Comparison of ENCODE assay signal across 8 cellular contexts in genomic region chr6:159762681-159763293, GRCh38. TPM values are rescaled to one million over a fixed set of nuclear protein-coding genes. Genes with fewer than 3 reads are reported as not detected.
DNase-seq lines count a peak whose midpoint lies in the region; ATAC-seq and TF ChIP-seq lines count a peak whose summit lies in the region.

No MANE protein-coding gene starts in this region.

- peak overlapping the region; percentile 94 to 99 (median 96) for H3K4me3 Mint-ChIP-seq in CD4-positive, alpha-beta memory T cell
- H3K4me3 Mint-ChIP-seq in stimulated activated naive CD8-positive, alpha-beta T cell treated with anti-CD3 and anti-CD28 coated beads, Interleukin-15, amount 100 ng/mL, for 72 hours = peak overlapping the region; percentile 89 to 97

- peak in 4 of 5 donors; percentile 38 to 68 (median 44) for DNase-seq in CD4-positive, alpha-beta memory T cell
- peak; percentile 37 for DNase-seq in NOMO-1 treated with DMSO at 0.1 percent for 48 hours (lab: John Stamatoyannopoulos, UW; ENCODE audit: unreplicated experiment)
- DNase-seq in mammary epithelial cell = peak; percentile 50
- DNase-seq in left lobe of liver (ENCODE audit: low spot score) = peak; percentile 77
- no peak for DNase-seq in stimulated activated naive CD8-positive, alpha-beta T cell treated with anti-CD3 and anti-CD28 coated beads, Interleukin-15, amount 100 ng/mL, for 72 hours
- DNase-seq in retina = no peak

- POLR2A ChIA-PET in CD4-positive, alpha-beta memory T cell (lab: Charles Lee; ENCODE audit: partially characterized antibody) = interaction anchor here (1.3 to 7.5 kb wide), 6 partner anchors 10 to 69 kb away, joined by 6 to 116 read pairs (median 26); partner anchors contain the start of genes MRPL18, SOD2, TCP1 and WTAP

- no peaks in the 10 kb centered on the region for H3K9me3 ChIP-seq in CD4-positive, alpha-beta memory T cell (ENCODE audit: control insufficient read depth in 1 of 2, low read length in 2 of 2)
- no peaks in the 10 kb centered on the region for H3K9me3 ChIP-seq in mammary epithelial cell (replicated peaks; ENCODE audit: insufficient read depth, low read length)

- no peaks in the 10 kb centered on the region for H3K27me3 Mint-ChIP-seq in CD4-positive, alpha-beta memory T cell
- H3K27me3 Mint-ChIP-seq in stimulated activated naive CD8-positive, alpha-beta T cell treated with anti-CD3 and anti-CD28 coated beads, Interleukin-15, amount 100 ng/mL, for 72 hours = no peaks in the 10 kb centered on the region

- peak overlapping the region; percentile 53 for H2AFZ ChIP-seq in mammary epithelial cell (ENCODE audit: low read depth, low read length)

- CTCF ChIA-PET in CD4-positive, alpha-beta memory T cell (lab: Charles Lee; ENCODE audit: partially characterized antibody) = no interaction called here
- CTCF ChIA-PET in mammary epithelial cell (lab: Charles Lee; ENCODE audit: low non-redundant PET) = no interaction called here

- peaks cover 62% of the 10 kb centered on the region for H3K79me2 ChIP-seq in mammary epithelial cell (ENCODE audit: insufficient read depth, low read length)

- peaks cover 23 to 33% (median 28%) of the 10 kb centered on the region in 4 donors for H3K4me1 Mint-ChIP-seq in CD4-positive, alpha-beta memory T cell
- H3K4me1 Mint-ChIP-seq in stimulated activated naive CD8-positive, alpha-beta T cell treated with anti-CD3 and anti-CD28 coated beads, Interleukin-15, amount 100 ng/mL, for 72 hours = peaks cover 46% of the 10 kb centered on the region

- intact Hi-C loops in CD4-positive, alpha-beta memory T cell (cut with micrococcal nuclease) = loop anchor here (1.0 to 2.0 kb wide), 4 partner anchors 14 to 69 kb away; partner anchors contain the start of genes SOD2, TCP1 and WTAP
- intact Hi-C loops in mammary epithelial cell (cut with micrococcal nuclease) = loop anchor here (1.0 to 2.0 kb wide), 3 partner anchors 26 to 71 kb away; partner anchors contain the start of genes TCP1 and WTAP

- BruUV-seq in mammary epithelial cell (replicated peaks; lab: Mats Ljungman, UMichigan) = TSS peak; percentile 11

- H3K27me3 ChIP-seq in CD4-positive, alpha-beta memory T cell (ENCODE audit: insufficient read depth, low read length) = no peaks in the 10 kb centered on the region
- no peaks in the 10 kb centered on the region for H3K27me3 ChIP-seq in mammary epithelial cell (ENCODE audit: insufficient read depth, low read length)

- no peaks in the 10 kb centered on the region for H4K20me1 ChIP-seq in mammary epithelial cell (ENCODE audit: insufficient read depth, low read length)

- peak; percentile 12 for ATAC-seq in GM21515 (IDR thresholded peaks at IDR 0.05; ENCODE audit: unreplicated experiment)
- ATAC-seq in left lobe of liver = peak; percentile 62
- ATAC-seq in stimulated activated naive CD8-positive, alpha-beta T cell treated with anti-CD3 and anti-CD28 coated beads, Interleukin-15, amount 100 ng/mL, for 72 hours = peak; percentile 10
- ATAC-seq in GM19328 (IDR thresholded peaks at IDR 0.05; ENCODE audit: unreplicated experiment) = no peak

- peak overlapping the region; percentile 68 for H3K9ac ChIP-seq in mammary epithelial cell (ENCODE audit: insufficient read depth, low read length)

- H3K36me3 ChIP-seq in CD4-positive, alpha-beta memory T cell (ENCODE audit: insufficient read depth, low read length) = peaks cover 24% of the 10 kb centered on the region
- H3K36me3 ChIP-seq in mammary epithelial cell (ENCODE audit: insufficient read depth, low read length) = peaks cover 27% of the 10 kb centered on the region

- peak overlapping the region; percentile 83 to 99 for H3K4me3 ChIP-seq in CD4-positive, alpha-beta memory T cell (ENCODE audit: low read length in 2 of 2)
- peak overlapping the region; percentile 49 to 72 (median 65) for H3K4me3 ChIP-seq in mammary epithelial cell (replicated peaks in 1 of 3; ENCODE audit: insufficient read depth in 1 of 3, low read depth in 2 of 3, low read length in 3 of 3)

- peak overlapping the region; percentile 94 for H3K27ac ChIP-seq in CD4-positive, alpha-beta memory T cell (ENCODE audit: low read depth, low read length)
- H3K27ac ChIP-seq in mammary epithelial cell (ENCODE audit: insufficient read depth, low read depth, low read length) = peak overlapping the region; percentile 68

- H3K36me3 Mint-ChIP-seq in CD4-positive, alpha-beta memory T cell = peaks cover 14 to 50% of the 10 kb centered on the region in 2 donors

- no peak for TF ChIP-seq CTCF in mammary epithelial cell (conservative IDR thresholded peaks at IDR 0.05 in 1 of 2, IDR thresholded peaks at IDR 0.05 in 1 of 2; ENCODE audit: extremely low read depth in 1 of 2, insufficient read depth in 1 of 2, low read depth in 1 of 2, low read length in 2 of 2)

- peak overlapping the region; percentile 78 for H3K4me2 ChIP-seq in mammary epithelial cell (ENCODE audit: insufficient read depth, low read depth, low read length)

- H3K9me3 Mint-ChIP-seq in CD4-positive, alpha-beta memory T cell = no peaks in the 10 kb centered on the region
- no peaks in the 10 kb centered on the region for H3K9me3 Mint-ChIP-seq in stimulated activated naive CD8-positive, alpha-beta T cell treated with anti-CD3 and anti-CD28 coated beads, Interleukin-15, amount 100 ng/mL, for 72 hours

- peaks cover 16% of the 10 kb centered on the region for H3K4me1 ChIP-seq in CD4-positive, alpha-beta memory T cell (ENCODE audit: insufficient read depth, low read length)
- peaks cover 26% of the 10 kb centered on the region for H3K4me1 ChIP-seq in mammary epithelial cell (ENCODE audit: insufficient read depth, low read length)

- dilution Hi-C loops in mammary epithelial cell (cut with HindIII; ENCODE audit: low sequenced_read_pairs) = no loop called here

- 46% methylated on average over 10 of the region's 16 CpGs for WGBS in mammary epithelial cell (ENCODE audit: low coverage, missing lambda C conversion rate)

- in situ Hi-C loops in mammary epithelial cell (cut with MboI; ENCODE audit: low sequenced_read_pairs in 2 of 2) = no loop called here

- peak overlapping the region; percentile 93 to 98 (median 98) for H3K27ac Mint-ChIP-seq in CD4-positive, alpha-beta memory T cell
- peak overlapping the region; percentile 96 for H3K27ac Mint-ChIP-seq in stimulated activated naive CD8-positive, alpha-beta T cell treated with anti-CD3 and anti-CD28 coated beads, Interleukin-15, amount 100 ng/mL, for 72 hours

RNA-seq across cellular contexts. Expression of gene ACAT2, which starts 0.9 kb away (rescaled TPM):
- 10 to 100 TPM; 30.5 to 30.9 TPM for total RNA-seq in CD4-positive, alpha-beta memory T cell
- 10 to 100 TPM; 43.5 to 53.2 TPM for polyA plus RNA-seq in CD4-positive, alpha-beta memory T cell
- 100 to 1,000 TPM in 1 of 2 donors, 10 to 100 TPM in 1; 39.3 to 235 TPM for total RNA-seq in mammary epithelial cell
- 102 TPM for polyA plus RNA-seq in mammary epithelial cell
- 81.8 TPM for polyA minus RNA-seq in mammary epithelial cell
- 44.6 TPM for total RNA-seq in left lobe of liver

RNA-seq across cellular contexts. Expression of gene TCP1, which starts 26.6 kb away (rescaled TPM):
- total RNA-seq in CD4-positive, alpha-beta memory T cell = 100 to 1,000 TPM; 151 to 162 TPM
- 100 to 1,000 TPM in 1 of 2 donors, 10 to 100 TPM in 1; 84.3 to 114 TPM for polyA plus RNA-seq in CD4-positive, alpha-beta memory T cell
- 100 to 1,000 TPM; 186 to 243 TPM for total RNA-seq in mammary epithelial cell
- 159 TPM for polyA plus RNA-seq in mammary epithelial cell
- polyA minus RNA-seq in mammary epithelial cell = 334 TPM
- 58.1 TPM for total RNA-seq in left lobe of liver

RNA-seq across cellular contexts. Expression of gene MRPL18, which starts 27.5 kb away (rescaled TPM):
- 10 to 100 TPM; 43.9 to 45.2 TPM for total RNA-seq in CD4-positive, alpha-beta memory T cell
- 100 to 1,000 TPM in 1 of 2 donors, 10 to 100 TPM in 1; 68.5 to 105 TPM for polyA plus RNA-seq in CD4-positive, alpha-beta memory T cell
- total RNA-seq in mammary epithelial cell = 10 to 100 TPM; 58.0 to 83.2 TPM
- 91.0 TPM for polyA plus RNA-seq in mammary epithelial cell
- polyA minus RNA-seq in mammary epithelial cell = 97.8 TPM
- total RNA-seq in left lobe of liver = 28.8 TPM

RNA-seq across cellular contexts. Expression of gene WTAP, which starts 35.5 kb away (rescaled TPM):
- 100 to 1,000 TPM; 151 to 159 TPM for total RNA-seq in CD4-positive, alpha-beta memory T cell
- 100 to 1,000 TPM; 140 to 149 TPM for polyA plus RNA-seq in CD4-positive, alpha-beta memory T cell
- total RNA-seq in mammary epithelial cell = 10 to 100 TPM; 64.5 to 92.0 TPM
- 22.3 TPM for polyA plus RNA-seq in mammary epithelial cell
- polyA minus RNA-seq in mammary epithelial cell = 34.2 TPM
- 23.7 TPM for total RNA-seq in left lobe of liver

RNA-seq across cellular contexts. Expression of gene PNLDC1, which starts 37.3 kb away (rescaled TPM):
- under 1 TPM; 0.47 to 0.94 TPM for total RNA-seq in CD4-positive, alpha-beta memory T cell
- polyA plus RNA-seq in CD4-positive, alpha-beta memory T cell = under 1 TPM in 1 of 2 donors, not detected in 1; 0.23 TPM
- total RNA-seq in mammary epithelial cell (under 1 TPM in 1 of 2 donors, not detected in 1; 0.33 TPM), left lobe of liver (0.23 TPM)
- polyA plus RNA-seq in mammary epithelial cell = not detected
- not detected for polyA minus RNA-seq in mammary epithelial cell

Comparison
In these comparisons a context has a peak if more than half of its experiments do, and no peak if none do; other contexts are left out.
1. DNase-seq: peak in CD4-positive, alpha-beta memory T cell (4 of 5), NOMO-1 treated with DMSO at 0.1 percent for 48 hours (single experiment), mammary epithelial cell (single experiment) and left lobe of liver (single experiment); none in stimulated activated naive CD8-positive, alpha-beta T cell treated with anti-CD3 and anti-CD28 coated beads, Interleukin-15, amount 100 ng/mL, for 72 hours (0 of 2) and retina (single experiment).